ENCODE assay signal across 30 cellular contexts in the genomic region with DNA sequence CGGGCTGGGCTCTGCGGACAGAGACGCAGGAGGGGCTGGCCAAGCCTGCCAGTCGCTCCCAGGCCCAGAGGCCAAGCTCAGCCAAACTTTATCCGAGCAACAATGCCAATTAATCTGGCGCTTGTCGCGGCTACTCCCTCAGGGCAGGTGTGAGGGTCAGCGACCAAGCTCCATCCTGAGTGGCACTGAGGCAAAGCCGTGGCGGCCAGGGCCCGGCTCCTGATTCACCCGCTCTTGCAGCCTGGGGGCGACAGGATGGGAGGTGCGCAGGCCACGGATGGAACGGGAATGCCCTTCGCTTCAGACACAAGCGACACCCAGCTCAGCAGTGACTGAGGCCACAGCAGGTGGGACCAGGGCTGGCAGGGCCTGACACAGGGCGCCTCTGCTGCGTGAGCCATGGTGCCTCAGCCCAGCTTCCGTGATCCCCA. TPM values are rescaled to one million over a fixed set of nuclear protein-coding genes. Genes with fewer than 3 reads are reported as not detected.
DNase-seq lines count a peak whose midpoint lies in the region; ATAC-seq, FAIRE-seq and TF ChIP-seq lines count a peak whose summit lies in the region.
"Had no signal": no experiment of that assay in that cellular context is flagged by ENCODE, and none has a peak within 500 bp of the region (broad histone marks: within the 10 kb centered on the region; RNA-seq: fewer than 3 reads in every experiment).

No MANE protein-coding gene starts in this region.

- H3K36me3 ChIP-seq in PC-9 (ENCODE audit: low read depth) = no peaks in the 10 kb centered on the region
- no peaks in the 10 kb centered on the region for H3K36me3 ChIP-seq in kidney (ENCODE audit: control insufficient read depth in 1 of 2, insufficient read depth in 2 of 2, low read length in 2 of 2)
- H3K36me3 ChIP-seq in SJCRH30 = no peaks in the 10 kb centered on the region
- H3K36me3 ChIP-seq: esophagus muscularis mucosa, heart left ventricle, prostate gland, SJSA1, tibial artery had no signal

- DNase-seq in Right ventricle myocardium inferior (ENCODE audit: missing footprints) (peak; percentile 68), left ventricle myocardium superior (no peak), PC-9 (no peak), kidney (no peak), SJCRH30 (no peak)
- no peak for DNase-seq in stimulated activated naive B cell treated with anti-CD40 and anti-IgM and Interleukin-4, amounts not matched to agents 10 μg/mL and 1 μg/mL and 100 μg/mL, for 72 hours
- no peak for DNase-seq in activated CD4-positive, CD25-positive, alpha-beta regulatory T cell treated with anti-CD3 and anti-CD28 coated beads, Interleukin-2, amount 50 U/mL, for 72 hours
- DNase-seq: activated CD8-positive, alpha-beta T cell treated with anti-CD3 and anti-CD28 coated beads for 36 hours; anterior cingulate cortex; DMS153; Karpas-422; kidney glomerular epithelial cell; MV-4-11; NCI-H1436 treated with DMSO at 0.1 percent for 48 hours; NCI-H510A treated with DMSO at 0.1 percent for 48 hours; NK-92 treated with Interleukin-12 subunit alpha and Interleukin-12 subunit beta, amount 100 ng/mL, for 24 hours; stimulated activated naive CD8-positive, alpha-beta T cell treated with anti-CD3 and anti-CD28 coated beads, Interleukin-15, amount 100 ng/mL, for 72 hours; tibial artery had no signal

- no peaks in the 10 kb centered on the region for H3K79me2 ChIP-seq in PC-9 (ENCODE audit: low read depth)

- H3K27ac ChIP-seq in PC-9 (no peak overlapping the region), kidney (ENCODE audit: low read depth in 2 of 2, low read length in 2 of 2) (peak overlapping the region; percentile 63 to 77), SJCRH30 (no peak overlapping the region)
- H3K27ac ChIP-seq: esophagus muscularis mucosa, heart left ventricle, prostate gland, SJSA1, tibial artery had no signal

- peaks cover 23% of the 10 kb centered on the region; the same call in 1 of the 2 replicates for H3F3A ChIP-seq in PC-9 (ENCODE audit: insufficient read depth, low read depth)

- H3K4me1 ChIP-seq in PC-9 (replicated peaks; ENCODE audit: insufficient read depth) = peaks cover 28% of the 10 kb centered on the region
- H3K4me1 ChIP-seq in kidney (ENCODE audit: control insufficient read depth in 1 of 2, insufficient read depth in 1 of 2, low read depth in 1 of 2, low read length in 2 of 2) = peaks cover 19 to 43% of the 10 kb centered on the region in 2 donors
- H3K4me1 ChIP-seq in SJCRH30 = no peaks in the 10 kb centered on the region
- H3K4me1 ChIP-seq: foreskin keratinocyte, prostate gland, SJSA1 had no signal

- H3K4me3 ChIP-seq in PC-9 = no peak overlapping the region
- H3K4me3 ChIP-seq in kidney (ENCODE audit: low read length in 2 of 2) = peak overlapping the region in 1 of 2 donors; percentile 41
- H3K4me3 ChIP-seq in SJCRH30 = no peak overlapping the region
- H3K4me3 ChIP-seq: prostate gland, SJSA1 had no signal

- peaks cover 22% of the 10 kb centered on the region for H3K27me3 ChIP-seq in PC-9 (ENCODE audit: insufficient read depth, low read depth)
- no peaks in the 10 kb centered on the region for H3K27me3 ChIP-seq in SJCRH30

- no peak for ATAC-seq in Right ventricle myocardium inferior
- ATAC-seq in left ventricle myocardium superior = no peak
- ATAC-seq in stimulated activated naive B cell treated with anti-CD40 and anti-IgM and Interleukin-4, amounts not matched to agents 10 μg/mL and 1 μg/mL and 100 μg/mL, for 72 hours (replicated peaks) = no peak
- no peak for ATAC-seq in HG03175 (IDR thresholded peaks at IDR 0.05; ENCODE audit: unreplicated experiment)
- ATAC-seq: activated CD8-positive, alpha-beta T cell treated with anti-CD3 and anti-CD28 coated beads for 36 hours; activated naive CD4-positive, alpha-beta T cell treated with anti-CD3 and anti-CD28 coated beads, Interleukin-2, amount 50 U/mL, for 72 hours; stimulated activated naive CD8-positive, alpha-beta T cell treated with anti-CD3 and anti-CD28 coated beads, Interleukin-15, amount 100 ng/mL, for 72 hours had no signal

- H2AFZ ChIP-seq in PC-9 = no peak overlapping the region

- H3K4me2 ChIP-seq in PC-9 = peak overlapping the region; percentile 53; the same call in 1 of the 2 replicates

- H3K27ac Mint-ChIP-seq in stimulated activated naive B cell treated with anti-CD40 and anti-IgM and Interleukin-4, amounts not matched to agents 10 μg/mL and 1 μg/mL and 100 μg/mL, for 72 hours = peak overlapping the region; percentile 22
- H3K27ac Mint-ChIP-seq: activated CD8-positive, alpha-beta T cell treated with anti-CD3 and anti-CD28 coated beads for 36 hours; activated naive CD4-positive, alpha-beta T cell treated with anti-CD3 and anti-CD28 coated beads, Interleukin-2, amount 50 U/mL, for 72 hours; activated T-helper 2 cell treated with anti-CD3 and anti-CD28 coated beads, Interferon-gamma antibody, Interleukin-2, Interleukin-4, amounts not matched to agents 10 μg/mL and 5 μg/mL and 100 μg/mL, durations not matched to agents 14 hours and 24 hours and 36 hours; endodermal cell had no signal

- TF ChIP-seq CTCF in PC-9 (conservative IDR thresholded peaks at IDR 0.05) = no peak
- TF ChIP-seq CTCF in kidney (IDR thresholded peaks at IDR 0.05; ENCODE audit: borderline replicate concordance, extremely low read depth, insufficient read depth) = no peak

- no peak for FAIRE-seq in kidney (lab: Jason Lieb, UNC)
- FAIRE-seq: TTC549 had no signal

- CTCF ChIA-PET in PC-9 (lab: Charles Lee) = no interaction called here

- H3K9me2 ChIP-seq in PC-9 (ENCODE audit: insufficient read depth) = no peaks in the 10 kb centered on the region

- H3K9ac ChIP-seq in kidney (ENCODE audit: low read length in 2 of 2) = peak overlapping the region in 1 of 2 donors; percentile 46

- peaks cover 42 to 54% of the 10 kb centered on the region in 2 donors for H3K27me3 Mint-ChIP-seq in stimulated activated naive B cell treated with anti-CD40 and anti-IgM and Interleukin-4, amounts not matched to agents 10 μg/mL and 1 μg/mL and 100 μg/mL, for 72 hours

- H4K20me1 ChIP-seq in PC-9 (ENCODE audit: insufficient read depth) = no peaks in the 10 kb centered on the region; the same call in 1 of the 2 replicates

- H3K36me3 Mint-ChIP-seq in stimulated activated naive B cell treated with anti-CD40 and anti-IgM and Interleukin-4, amounts not matched to agents 10 μg/mL and 1 μg/mL and 100 μg/mL, for 72 hours = peaks cover 0 to 4% of the 10 kb centered on the region in 2 donors
- H3K36me3 Mint-ChIP-seq: activated naive CD4-positive, alpha-beta T cell treated with anti-CD3 and anti-CD28 coated beads, Interleukin-2, amount 50 U/mL, for 72 hours; CD8-positive, alpha-beta memory T cell had no signal

- no peaks in the 10 kb centered on the region for H3K9me3 Mint-ChIP-seq in stimulated activated naive B cell treated with anti-CD40 and anti-IgM and Interleukin-4, amounts not matched to agents 10 μg/mL and 1 μg/mL and 100 μg/mL, for 72 hours
- H3K9me3 Mint-ChIP-seq: activated CD8-positive, alpha-beta T cell treated with anti-CD3 and anti-CD28 coated beads for 36 hours; activated naive CD4-positive, alpha-beta T cell treated with anti-CD3 and anti-CD28 coated beads, Interleukin-2, amount 50 U/mL, for 72 hours; activated T-helper 2 cell treated with anti-CD3 and anti-CD28 coated beads, Interferon-gamma antibody, Interleukin-2, Interleukin-4, amounts not matched to agents 10 μg/mL and 5 μg/mL and 100 μg/mL, durations not matched to agents 14 hours and 24 hours and 36 hours; CD8-positive, alpha-beta memory T cell; endodermal cell; stimulated activated naive CD8-positive, alpha-beta T cell treated with anti-CD3 and anti-CD28 coated beads, Interleukin-15, amount 100 ng/mL, for 72 hours had no signal

- POLR2A ChIA-PET in PC-9 (lab: Charles Lee; ENCODE audit: unreplicated experiment) = no interaction called here

- BruUV-seq in PC-9 (replicated peaks; lab: Mats Ljungman, UMichigan) = TSS peak; percentile 45

- peak overlapping the region in 1 of 2 donors; percentile 38 for H3K4me3 Mint-ChIP-seq in stimulated activated naive B cell treated with anti-CD40 and anti-IgM and Interleukin-4, amounts not matched to agents 10 μg/mL and 1 μg/mL and 100 μg/mL, for 72 hours
- H3K4me3 Mint-ChIP-seq: activated CD8-positive, alpha-beta T cell treated with anti-CD3 and anti-CD28 coated beads for 36 hours; endodermal cell had no signal

- peaks cover 10 to 15% of the 10 kb centered on the region in 2 donors for H3K4me1 Mint-ChIP-seq in stimulated activated naive B cell treated with anti-CD40 and anti-IgM and Interleukin-4, amounts not matched to agents 10 μg/mL and 1 μg/mL and 100 μg/mL, for 72 hours
- H3K4me1 Mint-ChIP-seq: endodermal cell had no signal

- no peaks in the 10 kb centered on the region; the same call in 1 of the 2 replicates for H3K9me3 ChIP-seq in PC-9 (ENCODE audit: insufficient read depth, low read depth)
- no peaks in the 10 kb centered on the region for H3K9me3 ChIP-seq in kidney (ENCODE audit: control insufficient read depth in 1 of 2, low read length in 2 of 2)
- no peaks in the 10 kb centered on the region for H3K9me3 ChIP-seq in SJCRH30 (replicated peaks)
- H3K9me3 ChIP-seq: esophagus muscularis mucosa, heart left ventricle, prostate gland, SJSA1, tibial artery had no signal

- intact Hi-C loops in Right ventricle myocardium inferior (cut with DNase I) (no loop called here), left ventricle myocardium superior (cut with micrococcal nuclease) (no loop called here), PC-9 (cut with micrococcal nuclease; ENCODE audit: unreplicated experiment) (loop anchor here (5.0 kb wide), 2 partner anchors 63 to 107 kb away; no protein-coding TSS in a partner anchor), kidney (cut with DNase I) (no loop called here)

RNA-seq across cellular contexts. Expression of a gene that starts 44.1 kb away (rescaled TPM):
- not detected for total RNA-seq in Right ventricle myocardium inferior
- total RNA-seq in left ventricle myocardium superior = 1.6 TPM
- 11.2 and 16.1 TPM in 2 replicates for total RNA-seq in PC-9 (2021)
- 20.7 TPM for total RNA-seq in kidney
- 4.8 TPM for polyA plus RNA-seq in kidney (ENCODE audit: insufficient read depth, low read depth, low replicate concordance)
- 0.08 and 0.36 TPM in 2 replicates for total RNA-seq in SJCRH30 (2014; rRNA removed; shearing (Covaris generic))
- total RNA-seq: activated CD8-positive, alpha-beta T cell treated with anti-CD3 and anti-CD28 coated beads for 36 hours; activated T-helper 2 cell treated with anti-CD3 and anti-CD28 coated beads, Interferon-gamma antibody, Interleukin-2, Interleukin-4, amounts not matched to agents 10 μg/mL and 5 μg/mL and 100 μg/mL, durations not matched to agents 14 hours and 24 hours and 36 hours; foreskin keratinocyte; SJSA1; T-helper 1 cell treated with Interleukin-12 subunit alpha and Interleukin-12 subunit beta and Interleukin-4 antibody, amounts not matched to agents 30 ng/mL and 1 ng/mL, for 36 hours had no signal
- polyA plus RNA-seq: CD8-positive, alpha-beta memory T cell; foreskin keratinocyte; heart left ventricle had no signal

Comparison
In these comparisons a context has a peak if more than half of its experiments do, and no peak if none do; other contexts are left out.
1. H3K27ac ChIP-seq: peak in kidney (2 of 2); none in PC-9 (single experiment) and SJCRH30 (single experiment).